1 cellular context compared by ENCODE assay signal in the genomic region with DNA sequence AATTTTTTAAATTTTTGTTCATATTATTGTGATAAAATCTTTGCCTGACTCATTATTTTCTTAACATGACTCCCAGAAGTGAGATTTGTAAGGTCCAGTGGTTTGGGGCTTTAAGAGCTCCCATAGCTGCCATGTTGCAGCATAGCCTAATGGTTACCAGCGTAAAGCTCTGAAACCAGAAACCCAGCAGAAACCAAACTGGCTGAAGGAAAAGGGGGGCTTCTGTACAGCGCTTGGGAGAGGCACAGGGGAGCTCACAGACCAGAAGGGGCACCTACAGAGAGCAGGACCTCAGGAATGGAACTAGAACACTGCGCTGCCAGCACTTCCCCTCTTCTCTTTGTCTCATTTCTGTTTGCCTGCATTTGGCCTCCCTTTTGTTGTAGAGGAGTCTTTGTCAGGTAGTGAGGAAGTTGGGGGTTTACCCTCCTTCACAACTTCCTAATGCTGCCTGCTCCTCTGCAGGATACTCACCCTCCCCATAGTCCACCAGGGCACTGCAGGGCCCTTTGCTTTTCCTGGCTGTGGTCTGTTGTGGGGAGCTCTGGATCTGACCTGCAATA.
TF ChIP-seq lines count a peak whose summit lies in the region.

No MANE protein-coding gene starts in this region.

TF ChIP-seq in GM12878, 131 proteins besides CTCF, POLR2A, EP300 and RAD21:
- TF ChIP-seq EGR1 (IDR thresholded peaks at IDR 0.05; ENCODE audit: borderline replicate concordance in 1 of 2, low read depth in 2 of 2, low read length in 2 of 2): no peak
TF ChIP-seq in GM12878: peak in this region for 0.
